ENCODE assay signal across 8 cellular contexts in the genomic region with DNA sequence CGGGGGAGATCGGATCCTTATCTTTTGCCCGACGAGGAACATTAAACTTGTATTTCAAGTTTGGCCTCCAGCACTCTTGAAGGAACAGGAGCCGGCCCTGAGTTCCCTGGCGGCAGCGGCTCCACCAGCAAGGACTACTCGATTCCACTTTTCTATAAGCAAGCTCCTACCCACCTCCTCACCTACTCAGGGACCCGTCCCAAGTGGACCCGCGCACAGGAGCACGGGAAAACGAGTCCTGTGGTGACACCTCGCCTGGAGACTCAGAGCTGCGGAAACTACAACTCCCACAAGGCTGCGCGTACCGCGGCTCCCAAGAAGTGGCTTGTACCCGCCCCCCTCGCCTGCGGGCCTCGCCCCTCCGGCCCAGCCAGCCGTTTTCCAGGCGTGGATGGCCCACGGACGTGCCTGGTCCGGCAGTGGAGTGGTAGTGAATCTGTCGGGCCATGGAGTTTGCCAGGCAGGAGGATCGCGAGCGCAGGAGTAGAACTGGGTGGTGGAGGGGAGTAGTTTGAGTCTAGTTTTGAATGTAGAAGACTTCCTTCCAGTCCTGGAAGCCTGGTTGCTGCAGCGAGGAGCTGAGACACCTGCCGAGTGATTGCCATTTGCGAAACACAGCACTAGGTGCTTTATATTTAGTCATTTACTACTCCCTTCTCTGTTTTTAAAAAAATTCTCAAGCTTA. TPM values are rescaled to one million over a fixed set of nuclear protein-coding genes. Genes with fewer than 3 reads are reported as not detected.
A peak's percentile ranks its signal among the peaks of the same experiment; 100 is the strongest.
DNase-seq lines count a peak whose midpoint lies in the region; ATAC-seq, FAIRE-seq and TF ChIP-seq lines count a peak whose summit lies in the region.

A gene (minus strand): TSS at position 206 of the 685 bp plus-strand sequence. CDS start 476 bp downstream, outside the sequence.

- in situ Hi-C loops in GM13976 (cut with MboI; ENCODE audit: low sequenced_read_pairs, unreplicated experiment) = no loop called here

- no peaks in the 10 kb centered on the region for H3K36me3 ChIP-seq in right atrium auricular region
- no peaks in the 10 kb centered on the region for H3K36me3 ChIP-seq in prostate gland

- TF ChIP-seq CTCF in GM13976 (IDR thresholded peaks at IDR 0.05; ENCODE audit: borderline replicate concordance, control extremely low read depth, extremely low read depth, insufficient read depth, missing control alignments) (no peak), right atrium auricular region (IDR thresholded peaks at IDR 0.05) (no peak), prostate gland (IDR thresholded peaks at IDR 0.05) (no peak)

- intact Hi-C loops in prostate gland (cut with DNase I) = no loop called here

- H3K4me1 ChIP-seq in right atrium auricular region (peaks cover 0 to 10% of the 10 kb centered on the region in 2 donors), prostate gland (replicated peaks) (no peaks in the 10 kb centered on the region)

- H3K27me3 ChIP-seq in right atrium auricular region = no peaks in the 10 kb centered on the region
- no peaks in the 10 kb centered on the region for H3K27me3 ChIP-seq in prostate gland (replicated peaks; ENCODE audit: insufficient read depth)

- peak within 1 kb of the TSS; percentile 66 to 84 for H3K4me3 ChIP-seq in right atrium auricular region
- H3K4me3 ChIP-seq in prostate gland = peak within 1 kb of the TSS; percentile 52 to 76

- peak within 1 kb of the TSS; percentile 79 to 85 for H3K27ac ChIP-seq in right atrium auricular region
- H3K27ac ChIP-seq in prostate gland = peak within 1 kb of the TSS; percentile 77 to 87

- peak; percentile 72 for TF ChIP-seq POLR2A in prostate gland (IDR thresholded peaks at IDR 0.05)

- FAIRE-seq in urothelium cell line (lab: Jason Lieb, UNC) = no peak

- 2% methylated on average over 31 of the region's 36 CpGs for WGBS in prostate gland

- peak; percentile 94 for DNase-seq in GM13976 (ENCODE audit: low spot score)
- DNase-seq in NCI-H146 (lab: John Stamatoyannopoulos, UW) = peak; percentile 94
- peak; percentile 59 to 96 (median 82) for DNase-seq in T-helper 2 cell
- DNase-seq in anterior cingulate cortex (lab: John Stamatoyannopoulos, UW) = peak; percentile 25 to 97 (median 91)
- DNase-seq in right atrium auricular region (ENCODE audit: low spot score) = peak; percentile 94
- peak; percentile 96 for DNase-seq in prostate gland (ENCODE audit: low spot score)
- peak; percentile 95 for DNase-seq in urothelium cell line (ENCODE audit: low spot score)

- ATAC-seq in HG02870 (IDR thresholded peaks at IDR 0.05; ENCODE audit: unreplicated experiment) = peak; percentile 94

- H3K9me3 ChIP-seq in right atrium auricular region = no peaks in the 10 kb centered on the region
- H3K9me3 ChIP-seq in prostate gland = no peaks in the 10 kb centered on the region

RNA-seq across cellular contexts. Expression of the gene that starts here (rescaled TPM):
- 10 to 100 TPM in 1 of 2 donors, 1 to 10 TPM in 1; 6.1 to 10.6 TPM for total RNA-seq in right atrium auricular region
- 10 to 100 TPM; 20.2 to 22.0 TPM for total RNA-seq in prostate gland

Comparison
In these comparisons a context has a peak if more than half of its experiments do, and no peak if none do; other contexts are left out.
1. Peak in every context shown above with its lines: DNase-seq, ATAC-seq, H3K4me3 ChIP-seq and H3K27ac ChIP-seq.